ENCODE assay signal across 8 cellular contexts in the genomic region with DNA sequence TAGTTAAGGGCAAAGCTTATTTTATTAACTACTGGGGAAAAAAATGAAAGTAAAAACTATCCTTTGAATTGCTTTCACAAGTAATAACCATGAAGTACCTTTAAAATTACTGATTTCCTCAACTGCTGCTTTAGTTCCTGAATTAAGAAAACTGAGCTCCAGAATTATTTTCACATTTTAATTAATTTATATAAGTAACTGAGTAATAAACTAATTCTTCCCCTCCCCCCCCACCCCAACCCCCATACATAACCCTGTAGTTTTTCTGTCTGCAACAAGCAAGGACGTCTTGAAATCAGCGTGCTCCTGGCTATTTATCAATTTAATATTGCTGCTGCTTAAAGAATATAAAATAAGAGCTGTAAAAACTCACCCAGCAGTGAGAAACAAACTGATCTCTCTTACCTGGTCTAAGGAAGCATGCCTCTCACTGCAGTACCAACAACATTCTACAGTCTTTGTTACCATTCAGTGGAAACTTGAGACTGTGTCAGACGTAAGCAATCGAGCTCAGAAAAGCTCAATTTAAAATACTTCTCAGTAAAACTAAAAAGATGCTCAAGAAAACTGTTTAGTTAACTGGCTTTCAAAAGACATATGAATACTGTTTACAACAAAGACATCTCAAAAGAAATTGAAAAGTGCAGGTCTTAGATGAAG.
DNase-seq lines count a peak whose midpoint lies in the region; ATAC-seq and TF ChIP-seq lines count a peak whose summit lies in the region.

No MANE protein-coding gene starts in this region.

- no peaks in the 10 kb centered on the region for H3K27me3 Mint-ChIP-seq in naive thymus-derived CD8-positive, alpha-beta T cell

- H3K4me3 ChIP-seq in WI38 (ENCODE audit: low read depth, low read length), result peak overlapping the region; percentile 64

- no peaks in the 10 kb centered on the region for H3K9me3 Mint-ChIP-seq in naive thymus-derived CD8-positive, alpha-beta T cell

- H3K4me3 Mint-ChIP-seq in naive thymus-derived CD8-positive, alpha-beta T cell, result peak overlapping the region; percentile 87 to 100 (median 90)

- H3K27ac Mint-ChIP-seq in naive thymus-derived CD8-positive, alpha-beta T cell, result peak overlapping the region; percentile 43 to 94 (median 88)

- H3K36me3 Mint-ChIP-seq in naive thymus-derived CD8-positive, alpha-beta T cell, result peaks cover 0 to 7% (median 7%) of the 10 kb centered on the region in 3 donors

- H3K4me1 Mint-ChIP-seq in naive thymus-derived CD8-positive, alpha-beta T cell, result peaks cover 10 to 34% (median 31%) of the 10 kb centered on the region in 4 donors

- TF ChIP-seq CTCF in WI38 (IDR thresholded peaks at IDR 0.05; ENCODE audit: low read depth, low read length), result no peak

- ATAC-seq in naive thymus-derived CD8-positive, alpha-beta T cell, result peak; percentile 94 to 95

- POLR2A ChIA-PET in naive thymus-derived CD8-positive, alpha-beta T cell (lab: Charles Lee), result interaction anchor here (0.7 to 1.3 kb wide), 3 partner anchors 25 to 974 kb away, joined by 3 to 5 read pairs (median 4); partner anchors contain the start of gene U2SURP

- peak; percentile 1 to 8 for DNase-seq in NCI-H187 (lab: John Stamatoyannopoulos, UW)
- DNase-seq in NCI-H187 treated with DMSO at 0.1 percent for 48 hours (lab: John Stamatoyannopoulos, UW), result no peak
- peak; percentile 87 for DNase-seq in H4 (ENCODE audit: low spot score)
- peak; percentile 92 for DNase-seq in NAMALWA (ENCODE audit: low spot score)
- peak; percentile 88 for DNase-seq in fibroblast of peridontal ligament (ENCODE audit: extremely low read depth)
- DNase-seq in naive thymus-derived CD8-positive, alpha-beta T cell, result peak in 8 of 10 donors; percentile 32 to 71 (median 54)
- no peak for DNase-seq in effector CD8-positive, alpha-beta T cell (lab: John Stamatoyannopoulos, UW)

Comparison
In these comparisons a context has a peak if more than half of its experiments do, and no peak if none do; other contexts are left out.
1. DNase-seq: peak in NCI-H187 (2 of 2), H4 (single experiment), NAMALWA (single experiment), fibroblast of peridontal ligament (single experiment) and naive thymus-derived CD8-positive, alpha-beta T cell (8 of 10); none in NCI-H187 treated with DMSO at 0.1 percent for 48 hours (single experiment) and effector CD8-positive, alpha-beta T cell (single experiment).